In the genomic region with DNA sequence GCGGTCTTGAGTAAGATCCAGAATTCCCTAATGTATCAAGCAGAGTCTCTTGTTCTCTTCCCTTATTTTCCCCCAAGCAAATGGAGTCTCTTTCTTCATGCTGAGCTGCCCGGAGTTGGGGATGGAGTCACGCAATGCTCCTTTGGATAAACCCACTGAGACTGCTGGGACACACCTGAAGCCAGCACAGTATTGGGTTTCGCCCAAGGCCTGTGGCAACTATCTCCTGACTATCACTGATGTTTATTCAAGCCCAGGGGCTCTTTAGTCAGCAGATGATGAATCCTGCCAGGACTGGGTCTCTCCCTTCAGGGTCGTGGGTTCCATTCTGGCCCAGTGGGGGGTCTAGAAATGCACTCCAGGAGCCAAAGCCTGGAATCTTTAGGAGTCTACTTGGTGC, we compare ENCODE assay signal across 19 cellular contexts. TPM values are rescaled to one million over a fixed set of nuclear protein-coding genes. Genes with fewer than 3 reads are reported as not detected.
DNase-seq lines count a peak whose midpoint lies in the region; ATAC-seq and TF ChIP-seq lines count a peak whose summit lies in the region.
"Had no signal": no experiment of that assay in that cellular context is flagged by ENCODE, and none has a peak within 500 bp of the region (broad histone marks: within the 10 kb centered on the region; RNA-seq: fewer than 3 reads in every experiment).

No MANE protein-coding gene starts in this region.

- POLR2A ChIA-PET in HEK293 (lab: Yijun Ruan, JAX), result no interaction called here
- POLR2A ChIA-PET in A673 (lab: Charles Lee; ENCODE audit: low non-redundant PET), result no interaction called here

- H3K4me3 ChIP-seq in HEK293 (ENCODE audit: low read depth, low read length) (no peak overlapping the region), adipocyte (ENCODE audit: low read length) (peak overlapping the region; percentile 20), psoas muscle (no peak overlapping the region), A673 (ENCODE audit: low read depth, low read length, poor library complexity, severe bottlenecking) (no peak overlapping the region)
- H3K4me3 ChIP-seq: GM23338, SJCRH30 had no signal

- TF ChIP-seq CTCF in HEK293 (tag by site-specific recombination; IDR thresholded peaks at IDR 0.05) (no peak), psoas muscle (IDR thresholded peaks at IDR 0.05) (no peak), A673 (conservative IDR thresholded peaks at IDR 0.05; ENCODE audit: low read depth, low read length) (no peak)

- intact Hi-C loops in psoas muscle (cut with DNase I) (no loop called here), A673 (cut with micrococcal nuclease; ENCODE audit: unreplicated experiment) (no loop called here), Right ventricle myocardium inferior (cut with DNase I) (no loop called here)

- WGBS in psoas muscle, 3 donors, result 70 to 94% (median 78%) methylated on average over 5 of the region's 5 CpGs

- no peak overlapping the region for H3K27ac ChIP-seq in HEK293 (ENCODE audit: extremely low read depth, low read depth, low read length)
- H3K27ac ChIP-seq in psoas muscle, result peak overlapping the region; percentile 69
- H3K27ac ChIP-seq in A673 (ENCODE audit: low read depth, low read length, poor library complexity, severe bottlenecking), result no peak overlapping the region
- H3K27ac ChIP-seq: SJCRH30 had no signal

- H3K27me3 ChIP-seq in adipocyte (replicated peaks; ENCODE audit: control insufficient read depth, insufficient read depth, low read length), result no peaks in the 10 kb centered on the region
- H3K27me3 ChIP-seq in psoas muscle (ENCODE audit: insufficient read depth in 3 of 3, low read length in 2 of 3), result no peaks in the 10 kb centered on the region
- H3K27me3 ChIP-seq in A673 (replicated peaks; ENCODE audit: insufficient read depth, low read depth, low read length, poor library complexity), result no peaks in the 10 kb centered on the region
- H3K27me3 ChIP-seq: BE2C, SJCRH30 had no signal

- H3K9me3 ChIP-seq in HEK293 (ENCODE audit: control insufficient read depth, insufficient read depth, low read depth, low read length) (no peaks in the 10 kb centered on the region), adipocyte (ENCODE audit: control insufficient read depth, low read length) (no peaks in the 10 kb centered on the region), psoas muscle (peaks cover 9% of the 10 kb centered on the region), A673 (ENCODE audit: low read depth, low read length, poor library complexity, severe bottlenecking) (peaks cover 10% of the 10 kb centered on the region)
- H3K9me3 ChIP-seq: BE2C had no signal

- ATAC-seq in left lobe of liver, result peak; percentile 65
- ATAC-seq in psoas muscle, result peak in 2 of 4 donors; percentile 31 to 32
- ATAC-seq in Right ventricle myocardium inferior, result no peak
- ATAC-seq: Panc1, T-cell had no signal

- no peak for DNase-seq in adipocyte (ENCODE audit: low read depth)
- DNase-seq in left lobe of liver (ENCODE audit: low spot score), result no peak
- no peak for DNase-seq in psoas muscle
- DNase-seq in A673 (ENCODE audit: low spot score), result no peak
- no peak for DNase-seq in NCI-H82 (lab: John Stamatoyannopoulos, UW)
- no peak for DNase-seq in Right ventricle myocardium inferior (ENCODE audit: missing footprints)
- DNase-seq: BE2C; DMS79; MV-4-11; NCI-H1105 treated with DMSO at 0.1 percent for 48 hours; NCI-H1694 treated with DMSO at 0.1 percent for 48 hours; NCI-H446 treated with DMSO at 0.1 percent for 48 hours; NCI-H526 treated with DMSO at 0.1 percent for 48 hours; NK-92 treated with Interleukin-12 subunit alpha and Interleukin-12 subunit beta, amount 100 ng/mL, for 24 hours; SJCRH30; T-cell had no signal

- H3K4me1 ChIP-seq in HEK293 (ENCODE audit: control insufficient read depth, insufficient read depth, low read length) (no peaks in the 10 kb centered on the region), adipocyte (ENCODE audit: control insufficient read depth, insufficient read depth, low read length) (peaks cover 22% of the 10 kb centered on the region), psoas muscle (peaks cover 30% of the 10 kb centered on the region), A673 (ENCODE audit: insufficient read depth, low read length, poor library complexity, severe bottlenecking) (peaks cover 5% of the 10 kb centered on the region)
- H3K4me1 ChIP-seq: BE2C, SJCRH30 had no signal

- BruUV-seq in A673 (replicated peaks; lab: Mats Ljungman, UMichigan), result no TSS peak

- peak overlapping the region; percentile 30 for H3K9ac ChIP-seq in adipocyte (ENCODE audit: low read length)

- H3K36me3 ChIP-seq in HEK293 (ENCODE audit: control insufficient read depth in 2 of 2, insufficient read depth in 1 of 2, low read length in 2 of 2) (no peaks in the 10 kb centered on the region), adipocyte (ENCODE audit: control insufficient read depth, insufficient read depth, low read length, severe bottlenecking) (no peaks in the 10 kb centered on the region), psoas muscle (ENCODE audit: insufficient read depth in 1 of 2, low read depth in 1 of 2) (peaks cover 0 to 7% of the 10 kb centered on the region in 2 donors), A673 (ENCODE audit: insufficient read depth, low read length, poor library complexity, severe bottlenecking) (no peaks in the 10 kb centered on the region)
- H3K36me3 ChIP-seq: BE2C had no signal

- CTCF ChIA-PET in HEK293 (lab: Yijun Ruan, JAX) (no interaction called here), A673 (lab: Charles Lee) (interaction anchor here (0.6 kb wide), 1 partner anchor 64 kb away, joined by 3 read pairs; no protein-coding TSS in a partner anchor)

TF ChIP-seq in HEK293, 187 proteins besides CTCF, POLR2A, EP300 and RAD21:
- TF ChIP-seq ZIC2 (tag by site-specific recombination; IDR thresholded peaks at IDR 0.05) (peak; percentile 64), ZNF239 (tag by site-specific recombination; IDR thresholded peaks at IDR 0.05) (no peak)

RNA-seq across cellular contexts. Expression of gene USF3, which starts 11.3 kb away (rescaled TPM):
- 17.9 TPM for total RNA-seq in left lobe of liver
- 10 to 100 TPM; 17.2 to 35.4 (median 28.4) TPM for total RNA-seq in psoas muscle
- polyA plus RNA-seq in psoas muscle, result 10 to 100 TPM in 1 of 3 donors, 1 to 10 TPM in 2; 6.3 to 20.4 (median 9.3) TPM
- 9.7 and 12.1 TPM in 2 replicates for total RNA-seq in A673 (2021)
- total RNA-seq in Right ventricle myocardium inferior, result 12.9 TPM
